ENCODE assay signal across 9 cellular contexts in genomic region chrX:130340271-130340670, GRCh38. TPM values are rescaled to one million over a fixed set of nuclear protein-coding genes. Genes with fewer than 3 reads are reported as not detected.
DNase-seq lines count a peak whose midpoint lies in the region; ATAC-seq, FAIRE-seq and TF ChIP-seq lines count a peak whose summit lies in the region.
"Had no signal": no experiment of that assay in that cellular context is flagged by ENCODE, and none has a peak within 500 bp of the region (broad histone marks: within the 10 kb centered on the region; RNA-seq: fewer than 3 reads in every experiment).

No MANE protein-coding gene starts in this region.

- no peaks in the 10 kb centered on the region for H3K4me1 ChIP-seq in MM.1S (ENCODE audit: low read length)

- ATAC-seq in HG02588 (IDR thresholded peaks at IDR 0.05; ENCODE audit: unreplicated experiment) = no peak

- peak overlapping the region; percentile 95 for H2AFZ ChIP-seq in MM.1S (ENCODE audit: low read length)

- no peak for FAIRE-seq in urothelium cell line (lab: Jason Lieb, UNC)

- H3K4me1 Mint-ChIP-seq in endothelial cell (ENCODE audit: unreplicated experiment) = peaks cover 4% of the 10 kb centered on the region
- H3K4me1 Mint-ChIP-seq in osteocyte (ENCODE audit: unreplicated experiment) = peaks cover 11% of the 10 kb centered on the region

- no peaks in the 10 kb centered on the region for H3K9me3 Mint-ChIP-seq in endothelial cell (ENCODE audit: unreplicated experiment)
- no peaks in the 10 kb centered on the region for H3K9me3 Mint-ChIP-seq in osteocyte (ENCODE audit: unreplicated experiment)

- TF ChIP-seq CTCF in GM12875 (IDR thresholded peaks at IDR 0.05; ENCODE audit: borderline replicate concordance, insufficient read depth, low read depth, low read length) (no peak), MM.1S (IDR thresholded peaks at IDR 0.05; ENCODE audit: low read length) (no peak), endothelial cell (IDR thresholded peaks at IDR 0.05; ENCODE audit: unreplicated experiment) (no peak), osteocyte (IDR thresholded peaks at IDR 0.05) (no peak)

- no peaks in the 10 kb centered on the region for H3K9me2 ChIP-seq in MM.1S (replicated peaks; ENCODE audit: insufficient read depth, low read length)

- peak overlapping the region; percentile 82 for H3K4me3 ChIP-seq in GM12875 (ENCODE audit: low read depth, low read length)
- H3K4me3 ChIP-seq in MM.1S (ENCODE audit: low read length) = peak overlapping the region; percentile 87

- H3F3A ChIP-seq in MM.1S (ENCODE audit: insufficient read depth, low read length) = no peaks in the 10 kb centered on the region

- H3K4me3 Mint-ChIP-seq in endothelial cell (ENCODE audit: unreplicated experiment) (peak overlapping the region; percentile 92), osteocyte (ENCODE audit: unreplicated experiment) (peak overlapping the region; percentile 92)

- H3K27me3 ChIP-seq in MM.1S (replicated peaks; ENCODE audit: insufficient read depth, low read length) = no peaks in the 10 kb centered on the region

- H3K79me2 ChIP-seq in MM.1S (ENCODE audit: low read length) = no peaks in the 10 kb centered on the region

- H3K9me3 ChIP-seq in MM.1S (replicated peaks; ENCODE audit: insufficient read depth, low read length) = no peaks in the 10 kb centered on the region

- H3K27ac ChIP-seq in MM.1S (ENCODE audit: low read length) = no peak overlapping the region; the same call in 1 of the 2 replicates

- DNase-seq in MM.1S (no peak), endothelial cell (ENCODE audit: low spot score) (no peak), osteocyte (ENCODE audit: extremely low spot score, unreplicated experiment) (no peak), urothelium cell line (ENCODE audit: low spot score) (no peak), NCI-H1105 (lab: John Stamatoyannopoulos, UW) (no peak)
- DNase-seq in central memory CD4-positive, alpha-beta T cell = no peak

- peaks cover 8% of the 10 kb centered on the region for H3K27me3 Mint-ChIP-seq in endothelial cell (ENCODE audit: unreplicated experiment)
- H3K27me3 Mint-ChIP-seq in osteocyte (ENCODE audit: unreplicated experiment) = no peaks in the 10 kb centered on the region

- peak overlapping the region; percentile 68 for H3K4me2 ChIP-seq in MM.1S (ENCODE audit: low read depth, low read length)

- peak overlapping the region; percentile 85 for H3K9ac ChIP-seq in MM.1S (ENCODE audit: low read length)

- H3K36me3 ChIP-seq in MM.1S (replicated peaks; ENCODE audit: insufficient read depth, low read length) = no peaks in the 10 kb centered on the region

- H3K27ac Mint-ChIP-seq in endothelial cell (ENCODE audit: unreplicated experiment) (peak overlapping the region; percentile 95), osteocyte (ENCODE audit: unreplicated experiment) (peak overlapping the region; percentile 71)

- H3K36me3 Mint-ChIP-seq in endothelial cell (ENCODE audit: low read depth, unreplicated experiment) (no peaks in the 10 kb centered on the region), osteocyte (ENCODE audit: unreplicated experiment) (no peaks in the 10 kb centered on the region)

- no peaks in the 10 kb centered on the region for H4K20me1 ChIP-seq in MM.1S (ENCODE audit: insufficient read depth, low read length)

RNA-seq across cellular contexts. Expression of gene SLC25A14, which starts 0.6 kb away (rescaled TPM):
- total RNA-seq in endothelial cell (ENCODE audit: unreplicated experiment) = 14.5 TPM
- 12.8 and 15.1 TPM in 2 replicates for total RNA-seq in osteocyte

RNA-seq across cellular contexts. Expression of gene GPR119, which starts 45.2 kb away (rescaled TPM):
- not detected for total RNA-seq in endothelial cell (ENCODE audit: unreplicated experiment)
- total RNA-seq in osteocyte = not detected in 2 replicates
- total RNA-seq: RPMI7951 had no signal
